Comparison of ENCODE assay signal across 1 cellular context in genomic region chr16:1469141-1469540, GRCh38. TPM values are rescaled to one million over a fixed set of nuclear protein-coding genes. Genes with fewer than 3 reads are reported as not detected.
"Had no signal": no experiment of that assay in that cellular context is flagged by ENCODE, and none has a peak within 500 bp of the region (broad histone marks: within the 10 kb centered on the region; RNA-seq: fewer than 3 reads in every experiment).

No MANE protein-coding gene starts in this region.

RNA-seq across cellular contexts. Expression of gene PTX4, which starts 19.6 kb away (rescaled TPM):
- total RNA-seq: SJSA1 had no signal

RNA-seq across cellular contexts. Expression of gene CCDC154, which starts 24.8 kb away (rescaled TPM):
- total RNA-seq: SJSA1 had no signal

RNA-seq across cellular contexts. Expression of gene PERCC1, which starts 38.3 kb away (rescaled TPM):
- total RNA-seq: SJSA1 had no signal
